8 cellular contexts compared by ENCODE assay signal in the genomic region with DNA sequence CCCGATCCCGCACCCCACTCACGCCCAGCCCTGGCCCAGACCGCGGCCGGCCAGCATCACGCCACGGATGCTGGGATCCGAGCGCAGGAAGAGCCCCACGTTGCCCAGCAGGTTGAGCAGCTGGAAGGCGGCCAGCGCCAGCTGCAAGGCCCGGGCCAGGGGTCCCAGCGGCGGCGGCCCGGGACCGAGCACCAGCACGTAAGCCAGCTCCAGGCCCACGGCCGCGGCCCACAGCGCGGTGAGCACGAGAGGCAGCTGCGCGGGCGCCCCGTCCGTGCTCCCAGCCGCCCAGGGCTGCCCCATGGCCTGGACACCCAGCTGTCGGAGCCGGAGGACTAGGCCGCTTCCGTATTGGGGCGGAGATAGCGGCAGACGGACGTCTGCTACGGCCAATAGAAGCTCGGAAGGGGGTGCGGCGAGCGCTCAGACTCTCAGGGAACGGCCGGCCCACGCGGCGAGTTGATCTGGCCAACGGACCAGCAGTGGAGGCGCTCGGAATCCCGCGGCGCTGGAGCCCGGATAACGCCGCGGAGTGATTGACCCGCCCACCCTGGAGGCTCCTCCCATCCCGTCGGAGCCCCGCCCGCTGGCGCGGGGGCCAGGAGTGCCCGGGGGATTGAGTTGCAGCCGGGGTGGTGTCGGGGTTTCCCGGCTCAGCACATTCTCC. TPM values are rescaled to one million over a fixed set of nuclear protein-coding genes. Genes with fewer than 3 reads are reported as not detected.
DNase-seq lines count a peak whose midpoint lies in the region; ATAC-seq and TF ChIP-seq lines count a peak whose summit lies in the region.

A gene with protein sequence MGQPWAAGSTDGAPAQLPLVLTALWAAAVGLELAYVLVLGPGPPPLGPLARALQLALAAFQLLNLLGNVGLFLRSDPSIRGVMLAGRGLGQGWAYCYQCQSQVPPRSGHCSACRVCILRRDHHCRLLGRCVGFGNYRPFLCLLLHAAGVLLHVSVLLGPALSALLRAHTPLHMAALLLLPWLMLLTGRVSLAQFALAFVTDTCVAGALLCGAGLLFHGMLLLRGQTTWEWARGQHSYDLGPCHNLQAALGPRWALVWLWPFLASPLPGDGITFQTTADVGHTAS (minus strand): TSS at position 348 of the 667 bp plus-strand sequence. CDS start 45 bp downstream, at position 303.

- peak within 1 kb of the TSS; percentile 74 for H3K27ac Mint-ChIP-seq in activated CD4-positive, alpha-beta memory T cell treated with anti-CD3 and anti-CD28 coated beads for 36 hours

- H3K9me3 Mint-ChIP-seq in activated CD4-positive, alpha-beta memory T cell treated with anti-CD3 and anti-CD28 coated beads for 36 hours = no peaks in the 10 kb centered on the region

- WGBS in lower leg skin, 2 donors = 0% methylated on average over 30 to 36 of the region's 71 CpGs

- TF ChIP-seq POLR2A in lower leg skin (IDR thresholded peaks at IDR 0.05) = no peak

- H3K4me3 ChIP-seq in lower leg skin (ENCODE audit: low read depth, poor library complexity, severe bottlenecking) = peak within 1 kb of the TSS; percentile 74

- DNase-seq in NCI-H774 (lab: John Stamatoyannopoulos, UW) = peak; percentile 98
- peak; percentile 96 for DNase-seq in activated CD4-positive, alpha-beta memory T cell treated with anti-CD3 and anti-CD28 coated beads for 36 hours
- DNase-seq in ecto neural progenitor cell (ENCODE audit: low spot score) = peak; percentile 97
- peak; percentile 94 to 99 for DNase-seq in lower leg skin (ENCODE audit: low spot score in 2 of 2)
- peak; percentile 86 to 94 for DNase-seq in stimulated activated CD4-positive, alpha-beta T cell treated with anti-CD3 and anti-CD28 coated beads, Interleukin-4, amount 100 ng/mL, for 48 hours (ENCODE audit: low read depth in 2 of 2)

- TF ChIP-seq CTCF in C4-2B (conservative IDR thresholded peaks at IDR 0.05) = no peak
- TF ChIP-seq CTCF in lower leg skin (IDR thresholded peaks at IDR 0.05) = no peak

- POLR2A ChIA-PET in activated CD4-positive, alpha-beta memory T cell treated with anti-CD3 and anti-CD28 coated beads for 36 hours (lab: Charles Lee) = interaction anchor here (0.7 to 2.2 kb wide), 13 partner anchors 8 to 310 kb away, joined by 3 to 16 read pairs (median 4); a partner anchor contains a TSS

- ATAC-seq in GM19372 (IDR thresholded peaks at IDR 0.05; ENCODE audit: low read depth, unreplicated experiment) = peak; percentile 90
- ATAC-seq in HG03565 (IDR thresholded peaks at IDR 0.05; ENCODE audit: unreplicated experiment) = peak; percentile 67

- CTCF ChIA-PET in activated CD4-positive, alpha-beta memory T cell treated with anti-CD3 and anti-CD28 coated beads for 36 hours (lab: Charles Lee) = interaction anchor here (0.7 to 4.6 kb wide), 6 partner anchors 9 to 132 kb away, joined by 3 to 44 read pairs (median 4); a partner anchor contains a TSS

- intact Hi-C loops in activated CD4-positive, alpha-beta memory T cell treated with anti-CD3 and anti-CD28 coated beads for 36 hours (cut with micrococcal nuclease) = loop anchor here (1.0 to 5.0 kb wide), 6 partner anchors 47 to 296 kb away; a partner anchor contains a TSS
- intact Hi-C loops in lower leg skin (cut with DNase I; ENCODE audit: low total_unique reads) = no loop called here

- H3K4me3 Mint-ChIP-seq in activated CD4-positive, alpha-beta memory T cell treated with anti-CD3 and anti-CD28 coated beads for 36 hours = peak within 1 kb of the TSS; percentile 80

- peaks cover 14% of the 10 kb centered on the region for H3K4me1 Mint-ChIP-seq in activated CD4-positive, alpha-beta memory T cell treated with anti-CD3 and anti-CD28 coated beads for 36 hours (ENCODE audit: low read depth)

- H3K36me3 Mint-ChIP-seq in activated CD4-positive, alpha-beta memory T cell treated with anti-CD3 and anti-CD28 coated beads for 36 hours = peaks cover 3% of the 10 kb centered on the region

- peak within 1 kb of the TSS; percentile 77 for H3K27ac ChIP-seq in C4-2B

- no peaks in the 10 kb centered on the region for H3K27me3 Mint-ChIP-seq in activated CD4-positive, alpha-beta memory T cell treated with anti-CD3 and anti-CD28 coated beads for 36 hours

RNA-seq across cellular contexts. Expression of the gene that starts here (rescaled TPM):
- total RNA-seq in activated CD4-positive, alpha-beta memory T cell treated with anti-CD3 and anti-CD28 coated beads for 36 hours = 10 to 100 TPM; 13.5 to 14.9 TPM
- 10 to 100 TPM in 3 of 4 donors, 1 to 10 TPM in 1; 9.9 to 18.0 (median 14.7) TPM for total RNA-seq in lower leg skin

Comparison
In these comparisons a context has a peak if more than half of its experiments do, and no peak if none do; other contexts are left out.
1. Peak in every context shown above with its lines: DNase-seq, ATAC-seq, H3K4me3 ChIP-seq and H3K27ac ChIP-seq.